ENCODE assay signal across 2 cellular contexts in the genomic region with DNA sequence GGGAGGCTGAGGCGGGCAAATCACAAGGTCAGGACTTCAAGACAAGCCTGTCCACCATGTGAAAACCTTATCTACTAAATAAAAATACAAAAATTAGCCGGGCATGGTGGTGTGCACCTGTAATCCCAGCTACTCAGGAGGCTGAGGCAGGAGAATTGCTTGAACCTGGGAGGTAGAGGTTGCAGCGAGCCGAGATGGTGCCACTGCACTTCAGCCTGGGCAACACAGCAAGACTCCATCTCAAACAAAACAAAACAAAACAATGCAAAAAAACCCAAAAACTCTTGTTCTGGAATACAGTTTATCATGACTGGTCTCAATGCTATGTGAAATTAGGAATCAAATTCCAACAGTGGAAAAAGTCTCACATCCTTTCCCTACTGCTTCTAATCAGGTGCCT.
TF ChIP-seq lines count a peak whose summit lies in the region.

No MANE protein-coding gene starts in this region.

TF ChIP-seq in HEK293, 187 proteins besides CTCF, POLR2A, EP300 and RAD21:
- peak; percentile 36; the same call in 1 of the 2 replicates for TF ChIP-seq ZNF121 (tag by site-specific recombination; IDR thresholded peaks at IDR 0.05)

TF ChIP-seq in WTC11, 78 proteins besides CTCF, POLR2A, EP300 and RAD21:
- TF ChIP-seq ZNF121 (CRISPR knock-in tag; IDR thresholded peaks at IDR 0.05) = peak; percentile 66; the same call in 1 of the 2 replicates
